8 cellular contexts compared by ENCODE assay signal in the genomic region with DNA sequence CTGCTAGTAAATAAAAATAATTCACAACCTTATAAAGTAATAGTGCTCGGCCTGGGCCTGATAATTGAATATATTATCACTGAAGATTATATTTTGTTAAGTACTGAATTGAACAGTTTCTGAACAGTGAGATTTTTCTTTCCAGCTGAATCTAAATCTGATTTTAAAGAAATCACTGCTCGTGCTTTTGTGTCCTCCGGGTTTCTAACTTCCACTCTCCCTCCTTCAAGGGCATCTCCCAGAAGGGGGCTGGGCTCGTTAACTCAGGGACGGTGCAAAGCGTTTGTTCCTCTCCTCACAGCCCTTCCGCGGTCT. TPM values are rescaled to one million over a fixed set of nuclear protein-coding genes. Genes with fewer than 3 reads are reported as not detected.
DNase-seq lines count a peak whose midpoint lies in the region; ATAC-seq and TF ChIP-seq lines count a peak whose summit lies in the region.

No MANE protein-coding gene starts in this region.

- no peaks in the 10 kb centered on the region for H3K9me3 ChIP-seq in GM23248 (ENCODE audit: low read depth)

- DNase-seq in GM23248 (no peak), activated B cell treated with CpG ODN at 0.5 μM for 24 hours (no peak), left ventricle myocardium superior (no peak), NCI-H2081 (lab: John Stamatoyannopoulos, UW) (no peak), NCI-H187 (lab: John Stamatoyannopoulos, UW) (no peak)

- ATAC-seq in activated B cell treated with CpG ODN at 0.5 μM for 24 hours (ENCODE audit: low read depth) (no peak), left ventricle myocardium superior (peak; percentile 34), HG03565 (IDR thresholded peaks at IDR 0.05; ENCODE audit: unreplicated experiment) (no peak), GM19395 (IDR thresholded peaks at IDR 0.05; ENCODE audit: unreplicated experiment) (no peak)

- peak overlapping the region; percentile 89 for H3K4me3 Mint-ChIP-seq in activated B cell treated with CpG ODN at 0.5 μM for 24 hours

- in situ Hi-C loops in GM23248 (cut with MboI) = no loop called here

- POLR2A ChIA-PET in activated B cell treated with CpG ODN at 0.5 μM for 24 hours (lab: Charles Lee) = interaction anchor here (0.6 kb wide), 1 partner anchor 1017 kb away, joined by 10 read pairs; no protein-coding TSS in a partner anchor

- H3K9me3 Mint-ChIP-seq in activated B cell treated with CpG ODN at 0.5 μM for 24 hours = no peaks in the 10 kb centered on the region

- no peak for TF ChIP-seq CTCF in activated B cell treated with CpG ODN at 0.5 μM for 24 hours (IDR thresholded peaks at IDR 0.05)

- H3F3A ChIP-seq in GM23248 (ENCODE audit: insufficient read depth) = peaks cover 32% of the 10 kb centered on the region

- peaks cover 20% of the 10 kb centered on the region for H3K4me1 ChIP-seq in GM23248 (ENCODE audit: insufficient read depth)

- H3K27ac ChIP-seq in GM23248 (peak overlapping the region; percentile 99), skin epidermis (peak overlapping the region in 20 of 21 experiments; percentile 78 to 99 (median 98))

- peaks cover 8% of the 10 kb centered on the region for H4K20me1 ChIP-seq in GM23248 (ENCODE audit: insufficient read depth)

- no peaks in the 10 kb centered on the region for H3K36me3 Mint-ChIP-seq in activated B cell treated with CpG ODN at 0.5 μM for 24 hours (ENCODE audit: low read depth)

- CTCF ChIA-PET in activated B cell treated with CpG ODN at 0.5 μM for 24 hours (lab: Charles Lee) = interaction anchor here (0.6 to 2.2 kb wide), 9 partner anchors 9 to 286 kb away, joined by 3 to 20 read pairs (median 3); partner anchors contain the start of gene CENPS

- H3K9me2 ChIP-seq in GM23248 (ENCODE audit: insufficient read depth) = no peaks in the 10 kb centered on the region

- intact Hi-C loops in activated B cell treated with CpG ODN at 0.5 μM for 24 hours (cut with micrococcal nuclease) = loop anchor here (1.0 kb wide), 1 partner anchor 129 kb away; no protein-coding TSS in a partner anchor
- intact Hi-C loops in left ventricle myocardium superior (cut with micrococcal nuclease) = no loop called here

- H3K27me3 ChIP-seq in GM23248 (replicated peaks; ENCODE audit: insufficient read depth) = no peaks in the 10 kb centered on the region

- H3K27me3 Mint-ChIP-seq in activated B cell treated with CpG ODN at 0.5 μM for 24 hours = no peaks in the 10 kb centered on the region

- H2AFZ ChIP-seq in GM23248 = peak overlapping the region; percentile 89

- H3K9ac ChIP-seq in GM23248 = peak overlapping the region; percentile 99

- H3K36me3 ChIP-seq in GM23248 (ENCODE audit: low read depth) = no peaks in the 10 kb centered on the region

- H3K27ac Mint-ChIP-seq in activated B cell treated with CpG ODN at 0.5 μM for 24 hours = peak overlapping the region; percentile 61

- WGBS in GM23248 (ENCODE audit: low coverage in 1 of 2, low lambda C conversion rate in 2 of 2, missing lambda C conversion rate in 2 of 2), 2 experiments = 2% methylated on average over 8 of the region's 8 CpGs

- H3K4me1 Mint-ChIP-seq in activated B cell treated with CpG ODN at 0.5 μM for 24 hours = peaks cover 25% of the 10 kb centered on the region

- peak overlapping the region; percentile 90 for H3K4me2 ChIP-seq in GM23248 (ENCODE audit: unreplicated experiment)

- H3K79me2 ChIP-seq in GM23248 (ENCODE audit: insufficient read depth) = peaks cover 30% of the 10 kb centered on the region

- H3K4me3 ChIP-seq in GM23248 = peak overlapping the region; percentile 100
- H3K4me3 ChIP-seq in skin epidermis = peak overlapping the region; percentile 72 to 93 (median 87)

RNA-seq across cellular contexts. Expression of gene KIF1B, which starts 0.8 kb away (rescaled TPM):
- total RNA-seq in GM23248 (2014; rRNA removed; shearing (Covaris generic)) = 24.8 and 25.8 TPM in 2 replicates
- 14.7 and 14.8 TPM in 2 replicates for polyA plus RNA-seq in GM23248 (2016; fragmentation: Nextera tagmentation; extraction: Ambion mirVana)
- 5.9 and 7.2 TPM in 2 replicates for total RNA-seq in activated B cell treated with CpG ODN at 0.5 μM for 24 hours
- total RNA-seq in left ventricle myocardium superior = 69.3 TPM
